Comparison of ENCODE assay signal across 8 cellular contexts in the genomic region with DNA sequence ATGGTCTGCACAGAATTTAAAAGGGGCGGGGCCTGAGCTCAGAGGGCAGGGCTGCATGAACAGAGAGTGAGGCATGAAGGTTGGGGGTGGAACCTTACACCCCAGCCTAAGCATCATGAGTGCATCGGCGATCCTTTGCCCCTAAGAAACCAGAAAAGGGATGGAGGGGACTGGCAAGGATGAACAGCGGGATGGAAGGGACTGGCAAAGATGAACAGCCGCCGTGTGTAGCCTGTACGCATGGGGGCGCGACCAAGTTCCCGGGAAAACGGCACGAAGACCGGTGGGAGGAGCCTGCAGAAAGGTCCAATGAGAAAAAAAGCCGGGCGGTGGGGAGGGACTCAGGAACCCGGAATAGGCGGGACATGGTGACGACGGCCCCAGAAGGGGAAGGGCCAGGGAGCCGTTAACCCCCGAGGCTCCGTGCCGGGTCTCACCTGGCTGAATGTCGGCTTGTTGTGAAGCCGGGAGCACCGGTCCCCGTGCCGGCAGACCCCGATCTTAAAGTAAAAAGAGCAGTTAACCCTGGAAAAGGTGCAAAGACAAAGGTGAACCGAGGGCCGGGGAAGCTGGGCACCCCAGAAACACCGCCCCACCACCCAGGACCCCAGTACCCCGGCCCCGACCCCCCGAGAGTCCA. TPM values are rescaled to one million over a fixed set of nuclear protein-coding genes. Genes with fewer than 3 reads are reported as not detected.
A peak's percentile ranks its signal among the peaks of the same experiment; 100 is the strongest.
DNase-seq lines count a peak whose midpoint lies in the region; ATAC-seq and TF ChIP-seq lines count a peak whose summit lies in the region.

No MANE protein-coding gene starts in this region.

- H3K79me1 ChIP-seq in trophoblast cell (ENCODE audit: low read length) = peaks cover 10% of the 10 kb centered on the region

- TF ChIP-seq POLR2A in HCT116 (IDR thresholded peaks at IDR 0.05; ENCODE audit: borderline replicate concordance, extremely low read depth, insufficient read depth, insufficient read length) (no peak), tibial nerve (IDR thresholded peaks at IDR 0.05) (no peak)

- H2BK12ac ChIP-seq in trophoblast cell (ENCODE audit: low read length) = no peak overlapping the region

- H3K79me2 ChIP-seq in HCT116 (ENCODE audit: insufficient read depth, low read length) = peaks cover 19% of the 10 kb centered on the region
- H3K79me2 ChIP-seq in trophoblast cell (ENCODE audit: control insufficient read depth, insufficient read depth, low read length, poor library complexity) = peaks cover 10% of the 10 kb centered on the region

- H3K27ac ChIP-seq in HCT116 (ENCODE audit: low read depth, low read length) (peak overlapping the region; percentile 78), trophoblast cell (ENCODE audit: low read depth, low read length) (peak overlapping the region; percentile 91), tibial nerve (peak overlapping the region; percentile 99 to 100 (median 100))

- CTCF ChIA-PET in HCT116 (lab: Charles Lee) = interaction anchor here (0.9 to 2.2 kb wide), 3 partner anchors 42 to 188 kb away, joined by 3 to 6 read pairs (median 3); no protein-coding TSS in a partner anchor

- POLR2A ChIA-PET in HCT116 (lab: Charles Lee) = interaction anchor here (0.6 to 1.7 kb wide), 7 partner anchors 11 to 75 kb away, joined by 3 to 7 read pairs (median 4); no protein-coding TSS in a partner anchor

- no peak for TF ChIP-seq RAD21 in HCT116 (IDR thresholded peaks at IDR 0.05; ENCODE audit: low read depth)

- no peaks in the 10 kb centered on the region for H3K9me3 Mint-ChIP-seq in activated naive CD8-positive, alpha-beta T cell treated with anti-CD3 and anti-CD28 coated beads, Interleukin-2, amount 50 U/mL, for 24 hours

- RAD21 ChIA-PET in HCT116 (lab: Charles Lee; ENCODE audit: low non-redundant PET in 1 of 2, low total read pairs in 2 of 2, uncharacterized antibody in 2 of 2, unreplicated experiment in 2 of 2) = interaction anchor here in 1 of 2 experiments (0.7 to 1.7 kb wide), 2 partner anchors 75 to 187 kb away, joined by 4 to 6 read pairs; no protein-coding TSS in a partner anchor

- peak overlapping the region; percentile 82 for H3K9ac ChIP-seq in HCT116 (ENCODE audit: low read length)
- peak overlapping the region; percentile 90 for H3K9ac ChIP-seq in trophoblast cell (ENCODE audit: low read length)

- peak overlapping the region; percentile 85 for H4K12ac ChIP-seq in trophoblast cell (ENCODE audit: low read depth, low read length)

- peak overlapping the region; percentile 56 for H3K18ac ChIP-seq in trophoblast cell (ENCODE audit: low read length)

- peak overlapping the region; percentile 94 for H2BK5ac ChIP-seq in trophoblast cell (ENCODE audit: low read depth, low read length, poor library complexity)

- H2AFZ ChIP-seq in HCT116 (ENCODE audit: low read depth, low read length, poor library complexity, severe bottlenecking) (no peak overlapping the region), trophoblast cell (ENCODE audit: insufficient read depth, low read length, poor library complexity) (peak overlapping the region; percentile 42)

- peak overlapping the region; percentile 99 for H3K27ac Mint-ChIP-seq in activated naive CD8-positive, alpha-beta T cell treated with anti-CD3 and anti-CD28 coated beads, Interleukin-2, amount 50 U/mL, for 24 hours

- no peaks in the 10 kb centered on the region for H3K9me3 ChIP-seq in HCT116 (ENCODE audit: control insufficient read depth in 1 of 2, insufficient read depth in 1 of 2, low read depth in 1 of 2, low read length in 2 of 2)
- peaks cover 3% of the 10 kb centered on the region for H3K9me3 ChIP-seq in trophoblast cell (ENCODE audit: insufficient read depth, low read depth, low read length)
- no peaks in the 10 kb centered on the region for H3K9me3 ChIP-seq in tibial nerve

- DNase-seq in DMS79 (lab: John Stamatoyannopoulos, UW) (peak; percentile 93), HCT116 (ENCODE audit: low read depth, low spot score) (peak; percentile 93), NCI-H1436 (lab: John Stamatoyannopoulos, UW) (peak; percentile 95), SW 1271 (lab: John Stamatoyannopoulos, UW) (peak; percentile 72 to 91), Right ventricle myocardium superior (peak; percentile 96), trophoblast cell (peak; percentile 97 to 98), tibial nerve (ENCODE audit: low spot score in 2 of 2) (peak; percentile 90 to 95)
- peak; percentile 94 for DNase-seq in activated naive CD8-positive, alpha-beta T cell treated with anti-CD3 and anti-CD28 coated beads, Interleukin-2, amount 50 U/mL, for 24 hours

- BruUV-seq in HCT116 (replicated peaks; lab: Mats Ljungman, UMichigan) = TSS peak; percentile 67

- no peak for TF ChIP-seq EP300 in tibial nerve (IDR thresholded peaks at IDR 0.05)

- ATAC-seq in HCT116 (peak; percentile 65), Right ventricle myocardium superior (ENCODE audit: poor library complexity) (peak; percentile 79)
- ATAC-seq in activated naive CD8-positive, alpha-beta T cell treated with anti-CD3 and anti-CD28 coated beads, Interleukin-2, amount 50 U/mL, for 24 hours = peak; percentile 42

- H3K14ac ChIP-seq in trophoblast cell (ENCODE audit: low read length) = peak overlapping the region; percentile 88

- no peaks in the 10 kb centered on the region for H4K20me1 ChIP-seq in HCT116 (ENCODE audit: insufficient read depth)

- H2BK120ac ChIP-seq in trophoblast cell (ENCODE audit: insufficient read depth, low read length, poor library complexity) = peak overlapping the region; percentile 91

- peak overlapping the region; percentile 96 for H4K91ac ChIP-seq in trophoblast cell (ENCODE audit: low read depth, low read length)

- H3K4me3 ChIP-seq in HCT116 (replicated peaks in 1 of 2; ENCODE audit: low read depth in 1 of 2, low read length in 2 of 2) (peak overlapping the region; percentile 93 to 99), trophoblast cell (ENCODE audit: low read depth, low read length) (peak overlapping the region; percentile 86), tibial nerve (peak overlapping the region; percentile 85 to 95 (median 92))

- H2AK5ac ChIP-seq in trophoblast cell (ENCODE audit: low read length) = no peak overlapping the region

- peak in 2 of 3 experiments; percentile 29 to 38; a peak in 1 of 6 replicates for TF ChIP-seq CTCF in HCT116 (IDR thresholded peaks at IDR 0.05 in 2 of 3, conservative IDR thresholded peaks at IDR 0.05 in 1 of 3; ENCODE audit: borderline replicate concordance in 1 of 3, insufficient read depth in 1 of 3, low read depth in 2 of 3, low read length in 2 of 3)
- TF ChIP-seq CTCF in tibial nerve (IDR thresholded peaks at IDR 0.05) = peak; percentile 28 to 53 (median 53)

- H4K8ac ChIP-seq in trophoblast cell (ENCODE audit: low read depth, low read length) = peak overlapping the region; percentile 94

- peak overlapping the region; percentile 99 for H3K4me2 ChIP-seq in HCT116 (ENCODE audit: low read length)
- H3K4me2 ChIP-seq in trophoblast cell (ENCODE audit: low read length) = peak overlapping the region; percentile 69

- H3K4me1 ChIP-seq in HCT116 (ENCODE audit: control insufficient read depth in 1 of 2, insufficient read depth in 2 of 2, low read length in 2 of 2) = peaks cover 30 to 41% of the 10 kb centered on the region in 2 experiments
- H3K4me1 ChIP-seq in trophoblast cell (ENCODE audit: control insufficient read depth in 1 of 2, insufficient read depth in 2 of 2, low read length in 2 of 2) = peaks cover 13 to 24% of the 10 kb centered on the region in 2 experiments
- H3K4me1 ChIP-seq in tibial nerve = peaks cover 0 to 60% (median 45%) of the 10 kb centered on the region in 4 donors

- no CpG with 5 or more reads among the region's 35 CpGs for WGBS in trophoblast cell (ENCODE audit: extremely low coverage, insufficient coverage, insufficient read length)
- 0 to 1% methylated on average over 34 to 35 of the region's 35 CpGs for WGBS in tibial nerve, 2 donors

- peaks cover 24% of the 10 kb centered on the region for H3K36me3 Mint-ChIP-seq in activated naive CD8-positive, alpha-beta T cell treated with anti-CD3 and anti-CD28 coated beads, Interleukin-2, amount 50 U/mL, for 24 hours (ENCODE audit: low read depth)

- H3K4me3 Mint-ChIP-seq in activated naive CD8-positive, alpha-beta T cell treated with anti-CD3 and anti-CD28 coated beads, Interleukin-2, amount 50 U/mL, for 24 hours = peak overlapping the region; percentile 97

- no peaks in the 10 kb centered on the region for H3K9me2 ChIP-seq in HCT116 (ENCODE audit: insufficient read depth)

- no peak overlapping the region for H3K23ac ChIP-seq in trophoblast cell (ENCODE audit: low read length)

- no peaks in the 10 kb centered on the region; a peak in 1 of 4 replicates for H3K36me3 ChIP-seq in HCT116 (ENCODE audit: control insufficient read depth in 1 of 2, insufficient read depth in 2 of 2, low read length in 2 of 2)
- peaks cover 3 to 5% of the 10 kb centered on the region in 2 experiments for H3K36me3 ChIP-seq in trophoblast cell (ENCODE audit: control insufficient read depth in 1 of 2, insufficient read depth in 2 of 2, low read length in 2 of 2)
- H3K36me3 ChIP-seq in tibial nerve = peaks cover 0 to 5% (median 0%) of the 10 kb centered on the region in 3 donors

- H3K27me3 ChIP-seq in HCT116 (ENCODE audit: insufficient read depth, low read length) (no peaks in the 10 kb centered on the region), trophoblast cell (ENCODE audit: insufficient read depth, low read length) (no peaks in the 10 kb centered on the region), tibial nerve (no peaks in the 10 kb centered on the region)

- H3K27me3 Mint-ChIP-seq in activated naive CD8-positive, alpha-beta T cell treated with anti-CD3 and anti-CD28 coated beads, Interleukin-2, amount 50 U/mL, for 24 hours = no peaks in the 10 kb centered on the region

- peaks cover 66% of the 10 kb centered on the region for H3K4me1 Mint-ChIP-seq in activated naive CD8-positive, alpha-beta T cell treated with anti-CD3 and anti-CD28 coated beads, Interleukin-2, amount 50 U/mL, for 24 hours

- peak overlapping the region; percentile 61 for H3K4ac ChIP-seq in trophoblast cell (ENCODE audit: low read depth, low read length)

- intact Hi-C loops in HCT116 (cut with micrococcal nuclease) = loop anchor here (1.0 kb wide), 1 partner anchor 186 kb away; no protein-coding TSS in a partner anchor
- intact Hi-C loops in Right ventricle myocardium superior (cut with DNase I) = no loop called here

RNA-seq across cellular contexts. Expression of a gene that starts 0.4 kb away (rescaled TPM):
- total RNA-seq in HCT116 (2021; ENCODE audit: unreplicated experiment) (15.6 TPM), Right ventricle myocardium superior (22.6 TPM), tibial nerve (10 to 100 TPM; 17.8 to 51.1 (median 43.2) TPM)
- 23.1 and 23.5 TPM in 2 replicates for polyA plus RNA-seq in HCT116 (2012)
- 12.1 and 12.4 TPM in 2 replicates for polyA plus RNA-seq in trophoblast cell (2013)

RNA-seq across cellular contexts. Expression of a gene that starts 0.6 kb away (rescaled TPM):
- total RNA-seq in HCT116 (2021; ENCODE audit: unreplicated experiment) (55.3 TPM), Right ventricle myocardium superior (40.7 TPM), tibial nerve (10 to 100 TPM; 33.1 to 46.7 (median 40.3) TPM)
- polyA plus RNA-seq in HCT116 (2012) = 45.3 and 59.7 TPM in 2 replicates
- polyA plus RNA-seq in trophoblast cell (2013) = 119 and 123 TPM in 2 replicates

RNA-seq across cellular contexts. Expression of a gene that starts 2.6 kb away (rescaled TPM):
- total RNA-seq in HCT116 (2021; ENCODE audit: unreplicated experiment) = 8.3 TPM
- 4.7 and 5.8 TPM in 2 replicates for polyA plus RNA-seq in HCT116 (2012)
- 2.9 TPM for total RNA-seq in Right ventricle myocardium superior
- polyA plus RNA-seq in trophoblast cell (2013) = 4.2 and 5.3 TPM in 2 replicates
- 10 to 100 TPM in 2 of 4 donors, 1 to 10 TPM in 2; 4.8 to 25.5 (median 10.7) TPM for total RNA-seq in tibial nerve

RNA-seq across cellular contexts. Expression of a gene that starts 3.6 kb away (rescaled TPM):
- total RNA-seq in HCT116 (2021; ENCODE audit: unreplicated experiment) (10.1 TPM), Right ventricle myocardium superior (5.2 TPM), tibial nerve (10 to 100 TPM; 18.1 to 32.7 (median 20.6) TPM)
- polyA plus RNA-seq in HCT116 (2012) = 17.7 and 18.5 TPM in 2 replicates
- 32.8 and 34.2 TPM in 2 replicates for polyA plus RNA-seq in trophoblast cell (2013)

RNA-seq across cellular contexts. Expression of a gene that starts 12.0 kb away (rescaled TPM):
- total RNA-seq in HCT116 (2021; ENCODE audit: unreplicated experiment) = 0.93 TPM
- polyA plus RNA-seq in HCT116 (2012) = 0.77 and 0.99 TPM in 2 replicates
- total RNA-seq in Right ventricle myocardium superior = 570 TPM
- polyA plus RNA-seq in trophoblast cell (2013) = 6.1 and 6.9 TPM in 2 replicates
- 100 to 1,000 TPM in 3 of 4 donors, 10 to 100 TPM in 1; 85.2 to 190 (median 124) TPM for total RNA-seq in tibial nerve

Comparison
In these comparisons a context has a peak if more than half of its experiments do, and no peak if none do; other contexts are left out.
1. Peak in every context shown above with its lines: DNase-seq, ATAC-seq, H3K4me3 ChIP-seq and H3K27ac ChIP-seq.